Comparison of ENCODE assay signal across 31 cellular contexts in genomic region chr13:103903790-103904189, GRCh38.
"Had no signal": no experiment of that assay in that cellular context is flagged by ENCODE, and none has a peak within 500 bp of the region (broad histone marks: within the 10 kb centered on the region; RNA-seq: fewer than 3 reads in every experiment).

No MANE protein-coding gene starts in this region.

- H3K4me1 ChIP-seq: adrenal gland, ascending aorta, body of pancreas, breast epithelium had no signal

- H3K27ac ChIP-seq: adrenal gland, ascending aorta, body of pancreas, brain microvascular endothelial cell, breast epithelium, cardiac muscle cell had no signal

- DNase-seq: activated effector memory CD4-positive, alpha-beta T cell treated with anti-CD3 and anti-CD28 coated beads, Interleukin-2, amount 50 U/mL, for 16 hours; activated effector memory CD4-positive, alpha-beta T cell treated with Interleukin-2 at 50 U/mL for 16 hours; activated gamma-delta T cell; activated gamma-delta T cell treated with Interleukin-2 at 50 U/mL for 16 hours; activated naive CD4-positive, alpha-beta T cell; activated naive CD4-positive, alpha-beta T cell treated with anti-CD3 and anti-CD28 coated beads for 36 hours; activated naive CD4-positive, alpha-beta T cell treated with anti-CD3 and anti-CD28 coated beads, Interleukin-2, amount 10 ng/mL, durations not matched to agents 7 days and 5 days; activated naive CD4-positive, alpha-beta T cell treated with anti-CD3 and anti-CD28 coated beads, Interleukin-2, amount 50 U/mL, for 16 hours; activated naive CD4-positive, alpha-beta T cell treated with Interleukin-2 at 50 U/mL for 16 hours; activated naive CD8-positive, alpha-beta T cell treated with anti-CD3 and anti-CD28 coated beads for 36 hours; activated naive CD8-positive, alpha-beta T cell treated with anti-CD3 and anti-CD28 coated beads, Interleukin-2, amount 10 ng/mL, durations not matched to agents 7 days and 5 days; activated naive CD8-positive, alpha-beta T cell treated with anti-CD3 and anti-CD28 coated beads, Interleukin-2, amount 50 U/mL, for 24 hours; activated T-cell treated with anti-CD3 and anti-CD28 coated beads, Interleukin-2, amount 50 U/mL, for 24 hours; activated T-cell treated with anti-CD3 and anti-CD28 coated beads, Interleukin-2, amount 50 U/mL, for 4 hours; activated T-cell treated with anti-CD3 and anti-CD28 coated beads, Interleukin-2, amount 50 U/mL, for 48 hours; activated T-cell treated with anti-CD3 and anti-CD28 coated beads, Interleukin-2, amount 50 U/mL, for 72 hours; adrenal gland; amniotic stem cell; amygdala; anterior cingulate cortex; aorta; body of pancreas; brain microvascular endothelial cell; caudate nucleus; central memory CD4-positive, alpha-beta T cell; cerebellar nuclear complex had no signal

- H3K9me3 ChIP-seq: adrenal gland, ascending aorta, body of pancreas, breast epithelium had no signal

- H3K4me3 ChIP-seq: adrenal gland, ascending aorta, body of pancreas, breast epithelium, cardiac muscle cell had no signal

- H3K27me3 ChIP-seq: adrenal gland, ascending aorta, body of pancreas, brain microvascular endothelial cell, breast epithelium, cardiac muscle cell had no signal

- ATAC-seq: activated naive CD4-positive, alpha-beta T cell treated with anti-CD3 and anti-CD28 coated beads, Interleukin-2, amount 50 U/mL, for 72 hours; activated naive CD8-positive, alpha-beta T cell treated with anti-CD3 and anti-CD28 coated beads, Interleukin-2, amount 50 U/mL, for 24 hours; activated T-cell treated with anti-CD3 and anti-CD28 coated beads, Interleukin-2, amount 50 U/mL, for 4 hours; activated T-cell treated with anti-CD3 and anti-CD28 coated beads, Interleukin-2, amount 50 U/mL, for 72 hours; activated T-helper 17 cell treated with anti-CD3 and anti-CD28 coated beads, Interleukin-2, amount 50 U/mL, for 72 hours; body of pancreas had no signal

- H3K36me3 ChIP-seq: adrenal gland, ascending aorta, brain microvascular endothelial cell, breast epithelium, cardiac muscle cell had no signal
